ENCODE assay signal across 13 cellular contexts in the genomic region with DNA sequence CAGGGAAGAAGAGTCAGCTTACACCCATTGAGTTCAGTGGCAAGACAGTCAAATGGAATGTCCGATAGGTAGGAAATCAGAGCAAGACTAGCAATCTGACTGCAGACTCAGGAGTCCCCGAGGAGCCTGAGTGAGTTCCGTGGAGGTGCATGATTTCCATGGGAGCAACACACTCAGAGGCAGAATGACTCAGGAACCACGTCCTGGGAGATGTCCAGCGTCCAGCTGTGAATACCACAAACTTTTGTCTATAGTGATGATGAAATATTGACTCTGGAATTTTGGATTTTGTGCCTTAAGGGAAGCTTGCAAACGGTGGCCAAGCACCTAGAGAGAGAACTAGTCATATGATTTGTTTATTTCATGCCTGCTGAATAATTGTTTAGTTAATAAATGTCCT.
DNase-seq lines count a peak whose midpoint lies in the region; ATAC-seq, FAIRE-seq and TF ChIP-seq lines count a peak whose summit lies in the region.
"Had no signal": no experiment of that assay in that cellular context is flagged by ENCODE, and none has a peak within 500 bp of the region (broad histone marks: within the 10 kb centered on the region; RNA-seq: fewer than 3 reads in every experiment).

No MANE protein-coding gene starts in this region.

- H3K36me3 ChIP-seq in heart left ventricle: no peaks in the 10 kb centered on the region
- H3K36me3 ChIP-seq: upper lobe of right lung had no signal

- no peak for ATAC-seq in activated B cell treated with CpG ODN at 0.5 μM for 24 hours (ENCODE audit: low read depth)
- peak in 2 of 4 donors; percentile 65 to 89 for ATAC-seq in heart left ventricle
- ATAC-seq in GM21390 (IDR thresholded peaks at IDR 0.05; ENCODE audit: unreplicated experiment): no peak
- ATAC-seq: upper lobe of right lung had no signal

- H3K27me3 Mint-ChIP-seq in activated B cell treated with CpG ODN at 0.5 μM for 24 hours: no peaks in the 10 kb centered on the region

- no peak for TF ChIP-seq CTCF in activated B cell treated with CpG ODN at 0.5 μM for 24 hours (IDR thresholded peaks at IDR 0.05)
- TF ChIP-seq CTCF in heart left ventricle (IDR thresholded peaks at IDR 0.05): no peak

- no peaks in the 10 kb centered on the region for H3K9me3 ChIP-seq in heart left ventricle
- H3K9me3 ChIP-seq: upper lobe of right lung had no signal

- H3K4me3 ChIP-seq in heart left ventricle: no peak overlapping the region
- H3K4me3 ChIP-seq: upper lobe of right lung had no signal

- FAIRE-seq in H54 (lab: Jason Lieb, UNC): peak; percentile 86
- FAIRE-seq: TTC549 had no signal

- intact Hi-C loops in activated B cell treated with CpG ODN at 0.5 μM for 24 hours (cut with micrococcal nuclease): no loop called here
- intact Hi-C loops in heart left ventricle (cut with DNase I): loop anchor here in 7 of 10 donors (5.0 to 10.0 kb wide), 6 partner anchors 118 to 918 kb away; no protein-coding TSS in a partner anchor

- no peak for TF ChIP-seq POLR2A in H54 (IDR thresholded peaks at IDR 0.05; ENCODE audit: low read depth, low read length)
- TF ChIP-seq POLR2A in heart left ventricle (IDR thresholded peaks at IDR 0.05): no peak

- POLR2A ChIA-PET in activated B cell treated with CpG ODN at 0.5 μM for 24 hours (lab: Charles Lee): interaction anchor here (0.6 to 1.0 kb wide), 2 partner anchors 12 to 24 kb away, joined by 4 to 9 read pairs; no protein-coding TSS in a partner anchor

- WGBS in heart left ventricle, 4 donors: 67 to 77% (median 71%) methylated on average over 6 of the region's 6 CpGs

- no peaks in the 10 kb centered on the region for H3K27me3 ChIP-seq in heart left ventricle
- H3K27me3 ChIP-seq: upper lobe of right lung had no signal

- CTCF ChIA-PET in activated B cell treated with CpG ODN at 0.5 μM for 24 hours (lab: Charles Lee): interaction anchor here (1.1 kb wide), 1 partner anchor 120 kb away, joined by 4 read pairs; no protein-coding TSS in a partner anchor

- H3K27ac ChIP-seq in heart left ventricle: no peak overlapping the region
- H3K27ac ChIP-seq: upper lobe of right lung had no signal

- DNase-seq in H54 (ENCODE audit: insufficient read length, low spot score): peak; percentile 46
- no peak for DNase-seq in activated B cell treated with CpG ODN at 0.5 μM for 24 hours
- DNase-seq in heart left ventricle: peak in 4 of 5 donors; percentile 15 to 78 (median 62)
- peak; percentile 86 for DNase-seq in smooth muscle cell of the brain vasculature (ENCODE audit: low read depth, low spot score)
- no peak for DNase-seq in T-helper 9 cell
- DNase-seq in GF-D8 (lab: John Stamatoyannopoulos, UW): no peak
- no peak for DNase-seq in stimulated activated CD4-positive, alpha-beta T cell treated with anti-CD3 and anti-CD28 coated beads, Interleukin-1b, Interleukin-23, amount 100 ng/mL, for 48 hours
- DNase-seq: DMS79 treated with DMSO at 0.1 percent for 48 hours; NCI-H526; stimulated activated CD4-positive, alpha-beta T cell treated with anti-CD3 and anti-CD28 coated beads, Interleukin-4, amount 100 ng/mL, for 4 hours; upper lobe of right lung had no signal

- peaks cover 0 to 4% (median 0%) of the 10 kb centered on the region in 12 donors for H3K4me1 ChIP-seq in heart left ventricle
- H3K4me1 ChIP-seq: upper lobe of right lung had no signal

- no peaks in the 10 kb centered on the region for H3K36me3 Mint-ChIP-seq in activated B cell treated with CpG ODN at 0.5 μM for 24 hours (ENCODE audit: low read depth)

- no peaks in the 10 kb centered on the region for H3K9me3 Mint-ChIP-seq in activated B cell treated with CpG ODN at 0.5 μM for 24 hours

- peak overlapping the region; percentile 38 for H3K27ac Mint-ChIP-seq in activated B cell treated with CpG ODN at 0.5 μM for 24 hours

- peaks cover 63% of the 10 kb centered on the region for H3K4me1 Mint-ChIP-seq in activated B cell treated with CpG ODN at 0.5 μM for 24 hours

- no peak overlapping the region for H3K4me3 Mint-ChIP-seq in activated B cell treated with CpG ODN at 0.5 μM for 24 hours

Comparison
In these comparisons a context has a peak if more than half of its experiments do, and no peak if none do; other contexts are left out.
1. DNase-seq: peak in H54 (single experiment), heart left ventricle (4 of 5) and smooth muscle cell of the brain vasculature (single experiment); none in activated B cell treated with CpG ODN at 0.5 μM for 24 hours (single experiment), T-helper 9 cell (single experiment), GF-D8 (single experiment) and stimulated activated CD4-positive, alpha-beta T cell treated with anti-CD3 and anti-CD28 coated beads, Interleukin-1b, Interleukin-23, amount 100 ng/mL, for 48 hours (single experiment).